Comparison of ENCODE assay signal across 9 cellular contexts in genomic region chr16:68235882-68236803, GRCh38. TPM values are rescaled to one million over a fixed set of nuclear protein-coding genes. Genes with fewer than 3 reads are reported as not detected.
DNase-seq lines count a peak whose midpoint lies in the region; ATAC-seq, FAIRE-seq and TF ChIP-seq lines count a peak whose summit lies in the region.
"Had no signal": no experiment of that assay in that cellular context is flagged by ENCODE, and none has a peak within 500 bp of the region (broad histone marks: within the 10 kb centered on the region; RNA-seq: fewer than 3 reads in every experiment).

TSS of gene ESRP2 (minus strand) at chr16:68236127. CDS start at chr16:68236045, 82 bp downstream.

- POLR2A ChIA-PET in Caco-2 (lab: Charles Lee) = interaction anchor here (0.6 to 3.1 kb wide), 16 partner anchors 8 to 580 kb away, joined by 3 to 59 read pairs (median 4); partner anchors contain the start of genes NFATC3, PLA2G15, PRMT7 and RANBP10

- FAIRE-seq in urothelium cell line (lab: Jason Lieb, UNC) = no peak

- no peaks in the 10 kb centered on the region for H3K9me3 Mint-ChIP-seq in Caco-2 (ENCODE audit: unreplicated experiment)

- no peaks in the 10 kb centered on the region for H4K20me1 ChIP-seq in fibroblast of lung (ENCODE audit: control insufficient read depth, extremely low read depth, insufficient read depth, low read length)

- no peak within 1 kb of the TSS for H3K4ac ChIP-seq in neuronal stem cell (ENCODE audit: low read length)

- peaks cover 2% of the 10 kb centered on the region for H3K79me1 ChIP-seq in neuronal stem cell (ENCODE audit: low read depth, low read length)

- H2AK5ac ChIP-seq in neuronal stem cell (ENCODE audit: low read depth, low read length) = peak within 1 kb of the TSS; percentile 90

- H3K23ac ChIP-seq in neuronal stem cell (ENCODE audit: low read depth, low read length, poor library complexity) = peak within 1 kb of the TSS; percentile 97

- H2BK5ac ChIP-seq in neuronal stem cell (ENCODE audit: low read length) = peak within 1 kb of the TSS; percentile 39

- H3K4me2 ChIP-seq in fibroblast of lung (ENCODE audit: extremely low read depth, insufficient read depth, low read length) = peak within 1 kb of the TSS; percentile 84
- H3K4me2 ChIP-seq in neuronal stem cell (ENCODE audit: insufficient read depth, low read length, poor library complexity, severe bottlenecking) = peak within 1 kb of the TSS; percentile 94

- DNase-seq in Caco-2 = peak; percentile 95 to 97
- DNase-seq in LNCaP clone FGC (ENCODE audit: low read depth) = peak; percentile 81
- peak; percentile 71 for DNase-seq in activated CD8-positive, alpha-beta memory T cell treated with anti-CD3 and anti-CD28 coated beads, Interleukin-2, amount 50 U/mL, for 48 hours
- no peak for DNase-seq in fibroblast of lung (ENCODE audit: low read depth in 2 of 2)
- no peak for DNase-seq in neuronal stem cell (ENCODE audit: low spot score)
- DNase-seq in epidermal melanocyte (ENCODE audit: insufficient read length, low spot score) = no peak
- DNase-seq in urothelium cell line (ENCODE audit: low spot score) = no peak

- peak within 1 kb of the TSS; percentile 98 for H3K27ac Mint-ChIP-seq in Caco-2 (ENCODE audit: unreplicated experiment)

- H2AFZ ChIP-seq in fibroblast of lung (ENCODE audit: low read length) (peak within 1 kb of the TSS; percentile 64), neuronal stem cell (ENCODE audit: low read length) (peak within 1 kb of the TSS; percentile 89)

- WGBS in neuronal stem cell (ENCODE audit: extremely low coverage in 2 of 2, insufficient read length in 2 of 2, insufficient replicate concordance in 1 of 2), 2 donors = no CpG with 5 or more reads among the region's 82 CpGs

- intact Hi-C loops in Caco-2 (cut with micrococcal nuclease; ENCODE audit: unreplicated experiment) = loop anchor here (2.0 kb wide), 1 partner anchor 243 kb away; no protein-coding TSS in a partner anchor

- H3K9me3 ChIP-seq in Caco-2 = no peaks in the 10 kb centered on the region; the same call in 1 of the 2 replicates
- H3K9me3 ChIP-seq in fibroblast of lung (ENCODE audit: control insufficient read depth, insufficient read depth, low read depth, low read length) = no peaks in the 10 kb centered on the region
- peaks cover 0 to 21% of the 10 kb centered on the region in 2 donors for H3K9me3 ChIP-seq in neuronal stem cell (replicated peaks in 1 of 2; ENCODE audit: control insufficient read depth in 2 of 2, insufficient read depth in 1 of 2, low read depth in 1 of 2, low read length in 2 of 2)

- peak within 1 kb of the TSS; percentile 59 for H2BK15ac ChIP-seq in neuronal stem cell (ENCODE audit: low read length)

- H4K91ac ChIP-seq in neuronal stem cell (ENCODE audit: low read depth, low read length, poor library complexity) = no peak within 1 kb of the TSS

- peaks cover 74% of the 10 kb centered on the region for H3K36me3 Mint-ChIP-seq in Caco-2 (ENCODE audit: insufficient read depth, unreplicated experiment)

- no peak for ATAC-seq in GM21723 (IDR thresholded peaks at IDR 0.05; ENCODE audit: unreplicated experiment)

- H2BK12ac ChIP-seq in neuronal stem cell (ENCODE audit: low read length) = peak within 1 kb of the TSS; percentile 97

- H3K27ac ChIP-seq in fibroblast of lung (ENCODE audit: insufficient read depth, low read length) (peak within 1 kb of the TSS; percentile 67), neuronal stem cell (replicated peaks; ENCODE audit: low read length) (no peak within 1 kb of the TSS)

- peak within 1 kb of the TSS; percentile 81 for H3K4me3 Mint-ChIP-seq in Caco-2 (ENCODE audit: unreplicated experiment)

- H3K4me1 Mint-ChIP-seq in Caco-2 (ENCODE audit: low read depth, unreplicated experiment) = peaks cover 19% of the 10 kb centered on the region

- no peaks in the 10 kb centered on the region for H3K79me2 ChIP-seq in fibroblast of lung (ENCODE audit: control insufficient read depth, insufficient read depth, low read length)

- TSS peak; percentile 17 for BruUV-seq in Caco-2 (replicated peaks; lab: Mats Ljungman, UMichigan)

- CTCF ChIA-PET in Caco-2 (lab: Charles Lee) = interaction anchor here (0.5 to 3.4 kb wide), 9 partner anchors 25 to 924 kb away, joined by 3 to 20 read pairs (median 5); partner anchors contain the start of genes NFATC3, PRMT7, SLC7A6 and SLC7A6OS

- H4K8ac ChIP-seq in neuronal stem cell (ENCODE audit: low read depth, low read length) = peak within 1 kb of the TSS; percentile 10

- peak within 1 kb of the TSS; percentile 51 for H3K9ac ChIP-seq in fibroblast of lung (ENCODE audit: insufficient read depth, low read length)
- H3K9ac ChIP-seq in neuronal stem cell (ENCODE audit: low read depth, low read length, poor library complexity) = peak within 1 kb of the TSS; percentile 91

- H3K18ac ChIP-seq in neuronal stem cell (ENCODE audit: low read length) = peak within 1 kb of the TSS; percentile 87

- H3K14ac ChIP-seq in neuronal stem cell (ENCODE audit: low read length) = peak within 1 kb of the TSS; percentile 97

- TF ChIP-seq CTCF in Caco-2 (IDR thresholded peaks at IDR 0.05; ENCODE audit: insufficient read depth in 1 of 2, low read depth in 1 of 2, low read length in 1 of 2, severe bottlenecking in 1 of 2, unreplicated experiment in 1 of 2) (no peak), LNCaP clone FGC (IDR thresholded peaks at IDR 0.05; ENCODE audit: control insufficient read depth, extremely low read depth, insufficient read depth) (no peak), fibroblast of lung (conservative IDR thresholded peaks at IDR 0.05 in 1 of 2, IDR thresholded peaks at IDR 0.05 in 1 of 2; ENCODE audit: low read depth in 1 of 2, low read length in 2 of 2) (no peak)

- H3K4me3 ChIP-seq in Caco-2 (ENCODE audit: low read depth, low read length) (peak within 1 kb of the TSS; percentile 79), LNCaP clone FGC (ENCODE audit: low read depth, low read length) (peak within 1 kb of the TSS; percentile 91), fibroblast of lung (replicated peaks in 1 of 4; ENCODE audit: control extremely low read depth in 1 of 4, insufficient read depth in 1 of 4, low read depth in 3 of 4, low read length in 4 of 4) (peak within 1 kb of the TSS; percentile 33 to 64 (median 48)), neuronal stem cell (ENCODE audit: low read length in 2 of 2) (peak within 1 kb of the TSS; percentile 37 to 73)

- H3K4me1 ChIP-seq in Caco-2 (peaks cover 18% of the 10 kb centered on the region), fibroblast of lung (ENCODE audit: control insufficient read depth, extremely low read depth, insufficient read depth, low read length) (peaks cover 9% of the 10 kb centered on the region), neuronal stem cell (ENCODE audit: control insufficient read depth in 2 of 2, insufficient read depth in 1 of 2, low read depth in 1 of 2, low read length in 2 of 2) (peaks cover 9 to 18% of the 10 kb centered on the region in 2 donors)

- H3K27me3 ChIP-seq in Caco-2 (replicated peaks; ENCODE audit: control insufficient read depth, insufficient read depth, low read length) = no peaks in the 10 kb centered on the region
- no peaks in the 10 kb centered on the region for H3K27me3 ChIP-seq in fibroblast of lung (ENCODE audit: control insufficient read depth, insufficient read depth, low read length)
- H3K27me3 ChIP-seq in neuronal stem cell (ENCODE audit: control insufficient read depth in 3 of 3, insufficient read depth in 3 of 3, low read depth in 1 of 3, low read length in 3 of 3) = peaks cover 0 to 37% (median 14%) of the 10 kb centered on the region in 3 experiments

- peak within 1 kb of the TSS; percentile 87 for H2BK120ac ChIP-seq in neuronal stem cell (ENCODE audit: low read depth, low read length)

- H3K36me3 ChIP-seq in Caco-2 (ENCODE audit: control insufficient read depth, insufficient read depth, low read length) (peaks cover 4% of the 10 kb centered on the region), fibroblast of lung (ENCODE audit: control insufficient read depth, insufficient read depth, low read length) (no peaks in the 10 kb centered on the region), neuronal stem cell (replicated peaks in 1 of 2; ENCODE audit: control insufficient read depth in 2 of 2, insufficient read depth in 2 of 2, low read length in 2 of 2) (peaks cover under 1 to 9% of the 10 kb centered on the region in 2 donors)

- no peaks in the 10 kb centered on the region for H3K27me3 Mint-ChIP-seq in Caco-2 (ENCODE audit: insufficient read depth, unreplicated experiment)

RNA-seq across cellular contexts. Expression of gene ESRP2, which starts in this region (rescaled TPM):
- total RNA-seq in Caco-2 (2022) = 109 and 110 TPM in 2 replicates
- total RNA-seq in fibroblast of lung = under 0.01 and 0.17 TPM in 2 replicates
- polyA plus RNA-seq in fibroblast of lung = 0.08 and 0.10 TPM in 2 replicates
- 0.03 and 0.12 TPM in 2 replicates for polyA plus RNA-seq in fibroblast of lung (2012)
- polyA minus RNA-seq in fibroblast of lung (ENCODE audit: low replicate concordance) = not detected in 2 replicates
- 0.15 TPM for polyA plus RNA-seq in neuronal stem cell (2013, experiment 1 of 2)
- polyA plus RNA-seq in neuronal stem cell (2013, experiment 2 of 2) = 0.12 TPM
- total RNA-seq: LHCN-M2 had no signal

Comparison
In these comparisons a context has a peak if more than half of its experiments do, and no peak if none do; other contexts are left out.
1. RNA of gene ESRP2 (total RNA-seq): 109 to 110 TPM in Caco-2; under 0.01 to 0.17 TPM in fibroblast of lung; every median in the first group is over 10 times any median in the second.
2. DNase-seq: peak in Caco-2 (2 of 2), LNCaP clone FGC (single experiment) and activated CD8-positive, alpha-beta memory T cell treated with anti-CD3 and anti-CD28 coated beads, Interleukin-2, amount 50 U/mL, for 48 hours (single experiment); none in fibroblast of lung (0 of 2), neuronal stem cell (single experiment), epidermal melanocyte (single experiment) and urothelium cell line (single experiment).
3. Peak in every context shown above with its lines, with median percentiles within 50 percentile points of each other: H3K4me3 ChIP-seq.